ENCODE assay signal across 13 cellular contexts in genomic region chr3:156542101-156543042, GRCh38. TPM values are rescaled to one million over a fixed set of nuclear protein-coding genes. Genes with fewer than 3 reads are reported as not detected.
DNase-seq lines count a peak whose midpoint lies in the region; ATAC-seq and TF ChIP-seq lines count a peak whose summit lies in the region.
"Had no signal": no experiment of that assay in that cellular context is flagged by ENCODE, and none has a peak within 500 bp of the region (broad histone marks: within the 10 kb centered on the region; RNA-seq: fewer than 3 reads in every experiment).

No MANE protein-coding gene starts in this region.

- TF ChIP-seq CTCF in RWPE2 (IDR thresholded peaks at IDR 0.05; ENCODE audit: poor library complexity, severe bottlenecking) (no peak), dorsolateral prefrontal cortex (IDR thresholded peaks at IDR 0.05 in 54 of 56, conservative IDR thresholded peaks at IDR 0.05 in 2 of 56; ENCODE audit: low read depth in 1 of 56, partially characterized antibody in 56 of 56) (no peak), thoracic aorta (IDR thresholded peaks at IDR 0.05) (no peak), GM13977 (IDR thresholded peaks at IDR 0.05; ENCODE audit: extremely low read depth, insufficient read depth, missing control alignments) (no peak)

- H3K27ac ChIP-seq in RWPE2 (ENCODE audit: poor library complexity, severe bottlenecking): peak overlapping the region; percentile 4
- H3K27ac ChIP-seq in dorsolateral prefrontal cortex: peak overlapping the region in 56 of 59 donors; percentile 11 to 81 (median 54)
- H3K27ac ChIP-seq in thoracic aorta: peak overlapping the region; percentile 25 to 75

- H3K9me3 Mint-ChIP-seq in naive thymus-derived CD8-positive, alpha-beta T cell: no peaks in the 10 kb centered on the region
- H3K9me3 Mint-ChIP-seq: activated naive CD4-positive, alpha-beta T cell treated with anti-CD3 and anti-CD28 coated beads, Interleukin-2, amount 50 U/mL, for 24 hours; CD4-positive, CD25-positive, alpha-beta regulatory T cell; IgD-negative memory B cell; WTC11 had no signal

- no peaks in the 10 kb centered on the region for H3K27me3 Mint-ChIP-seq in naive thymus-derived CD8-positive, alpha-beta T cell
- H3K27me3 Mint-ChIP-seq: activated naive CD4-positive, alpha-beta T cell treated with anti-CD3 and anti-CD28 coated beads, Interleukin-2, amount 50 U/mL, for 24 hours; CD4-positive, CD25-positive, alpha-beta regulatory T cell; IgD-negative memory B cell had no signal

- intact Hi-C loops in dorsolateral prefrontal cortex (cut with DNase I): no loop called here

- in situ Hi-C loops in GM13977 (cut with MboI; ENCODE audit: low pct_unique_long_range_greater_than_20kb, low sequenced_read_pairs, unreplicated experiment): loop anchor here (25.0 kb wide), 2 partner anchors 380 to 545 kb away; no protein-coding TSS in a partner anchor

- H3K36me3 Mint-ChIP-seq in naive thymus-derived CD8-positive, alpha-beta T cell: peaks cover 0 to 83% (median 17%) of the 10 kb centered on the region in 3 donors
- H3K36me3 Mint-ChIP-seq: IgD-negative memory B cell had no signal

- no peaks in the 10 kb centered on the region for H3K27me3 ChIP-seq in RWPE2 (ENCODE audit: insufficient read depth, poor library complexity, severe bottlenecking)
- no peaks in the 10 kb centered on the region for H3K27me3 ChIP-seq in dorsolateral prefrontal cortex
- H3K27me3 ChIP-seq in thoracic aorta (replicated peaks; ENCODE audit: insufficient read depth): no peaks in the 10 kb centered on the region

- H3K9me3 ChIP-seq in RWPE2 (ENCODE audit: severe bottlenecking) (no peaks in the 10 kb centered on the region), thoracic aorta (no peaks in the 10 kb centered on the region)

- DNase-seq in RWPE2 (ENCODE audit: low spot score) (no peak), dorsolateral prefrontal cortex (no peak), thoracic aorta (ENCODE audit: low spot score) (no peak), GM13977 (ENCODE audit: low spot score) (no peak)
- no peak for DNase-seq in naive thymus-derived CD8-positive, alpha-beta T cell
- no peak for DNase-seq in activated T-cell treated with anti-CD3 and anti-CD28 coated beads, Interleukin-2, amount 50 U/mL, for 1 hour
- no peak for DNase-seq in effector CD8-positive, alpha-beta T cell (lab: John Stamatoyannopoulos, UW)
- DNase-seq: CD4-positive, CD25-positive, alpha-beta regulatory T cell; NCI-H1105 had no signal

- H3K27ac Mint-ChIP-seq in naive thymus-derived CD8-positive, alpha-beta T cell: peak overlapping the region in 6 of 10 donors; percentile 3 to 66 (median 38)
- H3K27ac Mint-ChIP-seq: activated naive CD4-positive, alpha-beta T cell treated with anti-CD3 and anti-CD28 coated beads, Interleukin-2, amount 50 U/mL, for 24 hours; CD4-positive, CD25-positive, alpha-beta regulatory T cell; WTC11 had no signal

- no peak for ATAC-seq in RWPE2 (ENCODE audit: low read depth)
- ATAC-seq in naive thymus-derived CD8-positive, alpha-beta T cell: no peak
- no peak for ATAC-seq in thoracic aorta (ENCODE audit: insufficient number of reproducible peaks, low FRiP score, low read depth)
- ATAC-seq in HG03460 (IDR thresholded peaks at IDR 0.05; ENCODE audit: unreplicated experiment): no peak

- H3K36me3 ChIP-seq in RWPE2 (ENCODE audit: low read depth) (peaks cover 100% of the 10 kb centered on the region), thoracic aorta (peaks cover 3% of the 10 kb centered on the region)

- no peak overlapping the region for H3K4me3 Mint-ChIP-seq in naive thymus-derived CD8-positive, alpha-beta T cell
- H3K4me3 Mint-ChIP-seq: activated naive CD4-positive, alpha-beta T cell treated with anti-CD3 and anti-CD28 coated beads, Interleukin-2, amount 50 U/mL, for 24 hours; CD4-positive, CD25-positive, alpha-beta regulatory T cell; IgD-negative memory B cell; WTC11 had no signal

- H3K4me1 ChIP-seq in RWPE2 (ENCODE audit: insufficient read depth, poor library complexity, severe bottlenecking) (peaks cover 8% of the 10 kb centered on the region), thoracic aorta (ENCODE audit: control insufficient read depth in 1 of 2, low read depth in 2 of 2) (peaks cover 14 to 67% of the 10 kb centered on the region in 2 donors)

- POLR2A ChIA-PET in naive thymus-derived CD8-positive, alpha-beta T cell (lab: Charles Lee): interaction anchor here (1.9 kb wide), 1 partner anchor 12 kb away, joined by 8 read pairs; the partner anchor contains the start of gene SSR3

- peaks cover 4 to 18% (median 12%) of the 10 kb centered on the region in 4 donors for H3K4me1 Mint-ChIP-seq in naive thymus-derived CD8-positive, alpha-beta T cell
- H3K4me1 Mint-ChIP-seq: WTC11 had no signal

- H3K4me3 ChIP-seq in RWPE2 (ENCODE audit: severe bottlenecking): no peak overlapping the region
- peak overlapping the region in 1 of 59 donors; percentile 17 for H3K4me3 ChIP-seq in dorsolateral prefrontal cortex
- no peak overlapping the region for H3K4me3 ChIP-seq in thoracic aorta

RNA-seq across cellular contexts. Expression of gene SSR3, which starts 12.5 kb away (rescaled TPM):
- total RNA-seq in dorsolateral prefrontal cortex: 100 to 1,000 TPM in 12 of 120 experiments, 10 to 100 TPM in 108; 62.7 to 123 (median 86.2) TPM
- 10 to 100 TPM; 68.5 to 68.7 TPM for total RNA-seq in naive thymus-derived CD8-positive, alpha-beta T cell
- polyA plus RNA-seq in naive thymus-derived CD8-positive, alpha-beta T cell: 10 to 100 TPM; 81.7 to 93.9 (median 86.3) TPM
- total RNA-seq in thoracic aorta: 100 to 1,000 TPM in 1 of 2 donors, 10 to 100 TPM in 1; 94.0 to 107 TPM

Comparison
In these comparisons a context has a peak if more than half of its experiments do, and no peak if none do; other contexts are left out.
1. H3K27ac ChIP-seq: peak in every context shown above with its lines; median percentile 54 in dorsolateral prefrontal cortex; 50 in thoracic aorta; 4 in RWPE2.